Comparison of ENCODE assay signal across 11 cellular contexts in the genomic region with DNA sequence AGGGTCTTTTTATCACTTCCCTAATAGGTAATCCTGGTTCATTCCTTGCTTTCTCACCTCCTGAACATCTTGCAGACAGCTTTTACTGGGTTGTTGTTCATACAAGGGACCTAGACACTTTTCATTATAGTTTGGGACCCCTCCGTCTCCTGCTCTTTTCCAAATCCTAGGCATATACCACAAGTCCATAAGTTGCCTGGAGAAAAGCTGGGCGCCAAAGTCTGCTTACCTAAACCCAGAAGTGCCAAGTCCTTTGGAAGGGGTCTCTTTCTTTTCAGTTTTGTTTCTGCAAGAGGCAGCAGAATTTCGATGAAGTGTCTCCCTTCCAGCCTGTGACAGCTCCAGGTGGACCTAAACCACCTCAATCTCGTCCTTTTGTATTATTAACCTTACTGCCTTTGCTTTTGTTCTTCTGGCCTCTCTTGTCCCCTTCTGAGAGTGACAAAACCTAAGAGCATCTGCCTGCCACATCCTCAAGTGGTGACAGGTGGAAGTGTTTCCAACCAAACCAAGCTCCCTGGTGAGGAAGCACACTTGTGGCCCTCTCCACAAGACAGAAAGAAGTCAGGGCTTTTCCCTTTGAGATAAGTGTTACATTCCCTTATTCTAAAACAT. TPM values are rescaled to one million over a fixed set of nuclear protein-coding genes. Genes with fewer than 3 reads are reported as not detected.
DNase-seq lines count a peak whose midpoint lies in the region; ATAC-seq and TF ChIP-seq lines count a peak whose summit lies in the region.
"Had no signal": no experiment of that assay in that cellular context is flagged by ENCODE, and none has a peak within 500 bp of the region (broad histone marks: within the 10 kb centered on the region; RNA-seq: fewer than 3 reads in every experiment).

No MANE protein-coding gene starts in this region.

- no peak overlapping the region for H2BK15ac ChIP-seq in H9 (ENCODE audit: low read depth, low read length)

- H4K91ac ChIP-seq in H9 (ENCODE audit: insufficient read length, low read depth, low read length) = no peak overlapping the region

- no peaks in the 10 kb centered on the region for H3K9me2 ChIP-seq in PC-3 (replicated peaks; ENCODE audit: low read length)

- H3K4me1 ChIP-seq in H9 (ENCODE audit: insufficient read depth, low read length) (no peaks in the 10 kb centered on the region), PC-3 (ENCODE audit: insufficient read depth, low read length) (peaks cover 10% of the 10 kb centered on the region)

- H2AK5ac ChIP-seq in H9 (ENCODE audit: insufficient read length, low read length) = no peak overlapping the region

- no peak overlapping the region for H3K27ac ChIP-seq in H9 (ENCODE audit: insufficient read length, low read depth, low read length)
- H3K27ac ChIP-seq in PC-3 (ENCODE audit: low read length) = no peak overlapping the region

- H3K27me3 ChIP-seq in H9 (ENCODE audit: insufficient read depth, low read length) (no peaks in the 10 kb centered on the region), PC-3 (ENCODE audit: low read length) (no peaks in the 10 kb centered on the region)

- no peak overlapping the region for H3K14ac ChIP-seq in H9 (ENCODE audit: insufficient read depth, low read length)

- no peak overlapping the region for H3K4me3 ChIP-seq in PC-3 (ENCODE audit: low read length)

- POLR2A ChIA-PET in PC-3 (lab: Charles Lee; ENCODE audit: unreplicated experiment) = interaction anchor here (0.6 kb wide), 1 partner anchor 19 kb away, joined by 3 read pairs; a partner anchor contains a TSS

- H2BK12ac ChIP-seq in H9 (ENCODE audit: insufficient read length, low read depth, low read length) = no peak overlapping the region

- H3K23ac ChIP-seq in H9 (ENCODE audit: insufficient read length, low read depth, low read length) = no peak overlapping the region

- CTCF ChIA-PET in PC-3 (lab: Charles Lee) = interaction anchor here (0.5 kb wide), 1 partner anchor 55 kb away, joined by 3 read pairs; no protein-coding TSS in a partner anchor

- H3K23me2 ChIP-seq in H9 (ENCODE audit: insufficient read length, low read depth, low read length, poor library complexity, severe bottlenecking) = no peaks in the 10 kb centered on the region

- peak; percentile 63 for ATAC-seq in PC-3
- no peak for ATAC-seq in HG02623 (IDR thresholded peaks at IDR 0.05; ENCODE audit: unreplicated experiment)
- no peak for ATAC-seq in GM19351 (IDR thresholded peaks at IDR 0.05; ENCODE audit: unreplicated experiment)
- no peak for ATAC-seq in GM21576 (IDR thresholded peaks at IDR 0.05; ENCODE audit: unreplicated experiment)

- H4K5ac ChIP-seq in H9 (ENCODE audit: insufficient read length, low read depth, low read length) = no peak overlapping the region

- no peak overlapping the region for H2AFZ ChIP-seq in H9 (ENCODE audit: low read length)
- H2AFZ ChIP-seq in PC-3 (ENCODE audit: low read length) = no peak overlapping the region

- H4K8ac ChIP-seq in H9 (replicated peaks; ENCODE audit: insufficient read length, low read depth, low read length) = no peak overlapping the region

- no peaks in the 10 kb centered on the region for H3K9me3 Mint-ChIP-seq in H9
- no peaks in the 10 kb centered on the region for H3K9me3 Mint-ChIP-seq in immature natural killer cell
- H3K9me3 Mint-ChIP-seq: IgD-negative memory B cell, nephron had no signal

- H3K79me1 ChIP-seq in H9 (ENCODE audit: insufficient read depth, low read depth, low read length, poor library complexity, severe bottlenecking) = no peaks in the 10 kb centered on the region

- no peak overlapping the region for H2BK120ac ChIP-seq in H9 (ENCODE audit: low read depth, low read length, poor library complexity, severe bottlenecking)

- H3K36me3 Mint-ChIP-seq in H9 (ENCODE audit: insufficient read depth in 1 of 3, low read depth in 3 of 3) (no peaks in the 10 kb centered on the region), immature natural killer cell (no peaks in the 10 kb centered on the region)
- H3K36me3 Mint-ChIP-seq: IgD-negative memory B cell had no signal

- H3K4me2 ChIP-seq in H9 (ENCODE audit: insufficient read depth, insufficient read length, low read length) (no peak overlapping the region), PC-3 (ENCODE audit: low read length) (no peak overlapping the region)

- no peak overlapping the region for H3K4ac ChIP-seq in H9 (ENCODE audit: low read depth, low read length)

- peak; percentile 41; the same call in 1 of the 3 replicates for TF ChIP-seq CTCF in H9 (conservative IDR thresholded peaks at IDR 0.05)
- peak; percentile 42; the same call in 1 of the 2 replicates for TF ChIP-seq CTCF in PC-3 (conservative IDR thresholded peaks at IDR 0.05; ENCODE audit: low read depth, low read length)

- WGBS in H9 (ENCODE audit: extremely low coverage, insufficient read length, low lambda C conversion rate) = no CpG with 5 or more reads among the region's 4 CpGs

- H3K18ac ChIP-seq in H9 (ENCODE audit: insufficient read length, low read depth, low read length) = no peak overlapping the region

- no peak overlapping the region for H3K56ac ChIP-seq in H9 (ENCODE audit: insufficient read length, low read depth, low read length)

- H3F3A ChIP-seq in PC-3 (ENCODE audit: low read length, unreplicated experiment) = peaks cover 5% of the 10 kb centered on the region

- H2BK20ac ChIP-seq in H9 (ENCODE audit: low read depth, low read length, poor library complexity, severe bottlenecking) = no peak overlapping the region

- no peak overlapping the region for H3K4me3 Mint-ChIP-seq in H9
- H3K4me3 Mint-ChIP-seq in immature natural killer cell = no peak overlapping the region
- H3K4me3 Mint-ChIP-seq: IgD-negative memory B cell, nephron had no signal

- peak overlapping the region in 1 of 3 experiments; percentile 32; a peak in 1 of 7 replicates for H3K27ac Mint-ChIP-seq in H9
- no peak overlapping the region for H3K27ac Mint-ChIP-seq in immature natural killer cell
- H3K27ac Mint-ChIP-seq: IgD-negative memory B cell, nephron had no signal

- no peaks in the 10 kb centered on the region for H3K9me3 ChIP-seq in H9 (ENCODE audit: control insufficient read depth, low read depth, low read length)
- no peaks in the 10 kb centered on the region for H3K9me3 ChIP-seq in PC-3 (ENCODE audit: low read length)

- H3K79me2 ChIP-seq in H9 (ENCODE audit: insufficient read depth, low read length) (no peaks in the 10 kb centered on the region), PC-3 (ENCODE audit: low read length) (no peaks in the 10 kb centered on the region)

- H3K4me1 Mint-ChIP-seq in H9 (peaks cover 3 to 9% of the 10 kb centered on the region in 2 experiments; a peak in 3 of 4 replicates), immature natural killer cell (no peaks in the 10 kb centered on the region)

- H3T11ph ChIP-seq in H9 (ENCODE audit: low read length) = no peak overlapping the region

- no peaks in the 10 kb centered on the region for H4K20me1 ChIP-seq in H9 (ENCODE audit: control insufficient read depth, insufficient read depth, insufficient read length)
- H4K20me1 ChIP-seq in PC-3 (ENCODE audit: low read length) = no peaks in the 10 kb centered on the region

- H3K36me3 ChIP-seq in PC-3 (ENCODE audit: low read depth, low read length) = no peaks in the 10 kb centered on the region

- H3K9ac ChIP-seq in H9 (ENCODE audit: extremely low read depth, insufficient read length, low read length) (no peak overlapping the region), PC-3 (ENCODE audit: low read length) (no peak overlapping the region)

- intact Hi-C loops in PC-3 (cut with micrococcal nuclease) = no loop called here

- BruUV-seq in PC-3 (replicated peaks; lab: Mats Ljungman, UMichigan) = no TSS peak

- no peak overlapping the region for H2BK5ac ChIP-seq in H9 (ENCODE audit: insufficient read length, low read length)

- DNase-seq in DMS 273 (lab: John Stamatoyannopoulos, UW; ENCODE audit: unreplicated experiment) (peak; percentile 36), DMS 273 treated with DMSO at 0.1 percent for 48 hours (lab: John Stamatoyannopoulos, UW) (no peak), H9 (peak; percentile 39), PC-3 (peak; percentile 53), immature natural killer cell (peak in 2 of 3 donors; percentile 15 to 16)
- DNase-seq: activated CD8-positive, alpha-beta memory T cell treated with anti-CD3 and anti-CD28 coated beads for 24 hours had no signal

- H3K27me3 Mint-ChIP-seq in H9 (ENCODE audit: low read depth) (no peaks in the 10 kb centered on the region; the same call in 1 of the 2 replicates), immature natural killer cell (ENCODE audit: low read depth in 3 of 3) (no peaks in the 10 kb centered on the region)
- H3K27me3 Mint-ChIP-seq: IgD-negative memory B cell had no signal

RNA-seq across cellular contexts. Expression of a gene that starts 19.5 kb away (rescaled TPM):
- total RNA-seq in H9 (2021) (not detected in 2 replicates), PC-3 (2014; rRNA removed) (1.6 and 2.0 TPM in 2 replicates)
- 1 to 10 TPM in 1 of 3 donors, not detected in 2; 3.0 TPM for polyA plus RNA-seq in immature natural killer cell
- polyA plus RNA-seq: IgD-negative memory B cell had no signal

RNA-seq across cellular contexts. Expression of a gene that starts 34.6 kb away (rescaled TPM):
- 0.26 and 0.35 TPM in 2 replicates for total RNA-seq in H9 (2021)
- 54.8 and 72.9 TPM in 2 replicates for total RNA-seq in PC-3 (2014; rRNA removed)
- polyA plus RNA-seq in immature natural killer cell = under 1 TPM in 1 of 3 donors, not detected in 2; 0.30 TPM

RNA-seq across cellular contexts. Expression of a gene that starts 55.4 kb away (rescaled TPM):
- total RNA-seq in H9 (2021) (6.2 and 7.4 TPM in 2 replicates), PC-3 (2014; rRNA removed) (6.2 and 11.0 TPM in 2 replicates)
- not detected for polyA plus RNA-seq in immature natural killer cell
- polyA plus RNA-seq: IgD-negative memory B cell had no signal

Comparison
In these comparisons a context has a peak if more than half of its experiments do, and no peak if none do; other contexts are left out.
1. RNA of a gene that starts 34.6 kb away (total RNA-seq): 54.8 to 72.9 TPM in PC-3; 0.26 to 0.35 TPM in H9; every median in the first group is over 10 times any median in the second.